Comparison of ENCODE assay signal across 20 cellular contexts in the genomic region with DNA sequence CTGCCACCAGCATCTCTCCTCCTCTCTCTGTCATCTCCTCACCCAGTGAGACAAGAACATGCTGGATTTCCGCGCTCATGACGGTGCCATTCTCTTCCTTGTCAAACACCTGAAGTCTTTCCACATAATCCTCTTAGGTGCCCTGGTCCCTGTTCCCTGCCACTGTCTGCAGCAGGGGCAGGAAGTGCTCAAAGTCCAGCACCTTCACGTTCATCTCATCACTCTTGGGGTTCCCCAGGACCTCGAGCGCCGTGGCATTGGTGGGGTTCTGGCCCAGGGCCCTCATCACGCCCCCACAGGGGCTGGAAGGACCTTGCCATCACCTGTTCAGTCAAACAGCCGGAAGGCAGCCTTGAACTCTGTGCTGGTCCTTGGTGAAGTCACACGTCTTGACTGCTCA.
"Had no signal": no experiment of that assay in that cellular context is flagged by ENCODE, and none has a peak within 500 bp of the region (broad histone marks: within the 10 kb centered on the region; RNA-seq: fewer than 3 reads in every experiment).

No MANE protein-coding gene starts in this region.

- H3K27me3 ChIP-seq: brain microvascular endothelial cell, hepatocyte, pancreas, suprapubic skin, vagina had no signal

- H3K9me3 Mint-ChIP-seq: memory B cell had no signal

- DNase-seq: activated naive CD4-positive, alpha-beta T cell; aorta; brain microvascular endothelial cell; central memory CD4-positive, alpha-beta T cell; endodermal cell; foreskin fibroblast; mucosa of descending colon; naive B cell; SK-N-SH; stimulated activated CD4-positive, alpha-beta T cell treated with anti-CD3 and anti-CD28 coated beads, Interleukin-12 subunit alpha, Interleukin-12 subunit beta, amount 100 ng/mL, for 4 hours; stimulated activated CD4-positive, alpha-beta T cell treated with anti-CD3 and anti-CD28 coated beads, Interleukin-1b, Interleukin-23, amount 100 ng/mL, for 48 hours; stimulated activated CD8-positive, alpha-beta memory T cell treated with anti-CD3 and anti-CD28 coated beads, Interleukin-4, amount 100 ng/mL, for 48 hours; trophoblast cell had no signal

- H3K36me3 ChIP-seq: brain microvascular endothelial cell, pancreas, suprapubic skin, vagina had no signal

- H3K4me3 Mint-ChIP-seq: endodermal cell; memory B cell; stimulated activated naive CD8-positive, alpha-beta T cell treated with anti-CD3 and anti-CD28 coated beads, Interleukin-15, Interleukin-2, amounts not matched to agents 100 ng/mL and 50 ng/mL, for 24 hours had no signal

- H3K9ac ChIP-seq: SK-N-SH had no signal

- H3K9me3 ChIP-seq: mucosa of descending colon, pancreas, SK-N-SH, suprapubic skin, vagina had no signal

- H2AFZ ChIP-seq: hepatocyte had no signal

- H3K27ac Mint-ChIP-seq: endodermal cell; memory B cell; stimulated activated naive CD8-positive, alpha-beta T cell treated with anti-CD3 and anti-CD28 coated beads, Interleukin-15, Interleukin-2, amounts not matched to agents 100 ng/mL and 50 ng/mL, for 24 hours had no signal

- H3K27me3 Mint-ChIP-seq: memory B cell had no signal

- H3K36me3 Mint-ChIP-seq: memory B cell, naive B cell had no signal

- H3K4me3 ChIP-seq: hepatocyte, mucosa of descending colon, pancreas, suprapubic skin, vagina had no signal

- H3K79me2 ChIP-seq: hepatocyte had no signal

- H3K4me2 ChIP-seq: hepatocyte, SK-N-SH had no signal

- H3K27ac ChIP-seq: brain microvascular endothelial cell, epithelial cell of prostate, hepatocyte, pancreas, suprapubic skin, vagina had no signal
